In genomic region chr7:51297986-51298385, GRCh38 we compare ENCODE assay signal across 23 cellular contexts. TPM values are rescaled to one million over a fixed set of nuclear protein-coding genes. Genes with fewer than 3 reads are reported as not detected.
"Had no signal": no experiment of that assay in that cellular context is flagged by ENCODE, and none has a peak within 500 bp of the region (broad histone marks: within the 10 kb centered on the region; RNA-seq: fewer than 3 reads in every experiment).

No MANE protein-coding gene starts in this region.

- ATAC-seq: heart right ventricle; left ventricle myocardium superior; lower lobe of right lung; natural killer cell; pancreas; right lobe of liver; stimulated activated naive B cell treated with anti-CD40 and anti-IgM and Interleukin-4, amounts not matched to agents 10 μg/mL and 1 μg/mL and 100 μg/mL, for 72 hours had no signal

- H3K9me3 ChIP-seq: esophagus squamous epithelium, heart right ventricle, lower lobe of right lung, pancreas, right lobe of liver, thoracic aorta, tibial nerve, upper lobe of left lung, uterus had no signal

- H3K4me1 Mint-ChIP-seq: natural killer cell; stimulated activated naive B cell treated with anti-CD40 and anti-IgM and Interleukin-4, amounts not matched to agents 10 μg/mL and 1 μg/mL and 100 μg/mL, for 72 hours had no signal

- H3K27me3 Mint-ChIP-seq: dendritic cell treated with granulocyte-macrophage colony-stimulating factor and Interleukin-4, amounts not matched to agents 40 ng/mL and 50 ng/mL, for 4 days; stimulated activated naive CD8-positive, alpha-beta T cell treated with anti-CD3 and anti-CD28 coated beads, Interleukin-15, Interleukin-2, amounts not matched to agents 100 ng/mL and 50 ng/mL, for 24 hours had no signal

- H3K36me3 Mint-ChIP-seq: natural killer cell; stimulated activated naive B cell treated with anti-CD40 and anti-IgM and Interleukin-4, amounts not matched to agents 10 μg/mL and 1 μg/mL and 100 μg/mL, for 72 hours had no signal

- H3K36me3 ChIP-seq: esophagus squamous epithelium, heart right ventricle, lower lobe of right lung, pancreas, right lobe of liver, thoracic aorta, tibial nerve, upper lobe of left lung, uterus had no signal

- H3K27ac Mint-ChIP-seq: dendritic cell treated with granulocyte-macrophage colony-stimulating factor and Interleukin-4, amounts not matched to agents 40 ng/mL and 50 ng/mL, for 4 days; natural killer cell; stimulated activated naive B cell treated with anti-CD40 and anti-IgM and Interleukin-4, amounts not matched to agents 10 μg/mL and 1 μg/mL and 100 μg/mL, for 72 hours; stimulated activated naive CD8-positive, alpha-beta T cell treated with anti-CD3 and anti-CD28 coated beads, Interleukin-15, Interleukin-2, amounts not matched to agents 100 ng/mL and 50 ng/mL, for 24 hours had no signal

- H3K4me3 Mint-ChIP-seq: dendritic cell treated with granulocyte-macrophage colony-stimulating factor and Interleukin-4, amounts not matched to agents 40 ng/mL and 50 ng/mL, for 4 days; natural killer cell; stimulated activated naive B cell treated with anti-CD40 and anti-IgM and Interleukin-4, amounts not matched to agents 10 μg/mL and 1 μg/mL and 100 μg/mL, for 72 hours; stimulated activated naive CD8-positive, alpha-beta T cell treated with anti-CD3 and anti-CD28 coated beads, Interleukin-15, Interleukin-2, amounts not matched to agents 100 ng/mL and 50 ng/mL, for 24 hours had no signal

- DNase-seq: cerebellar nuclear complex; effector memory CD4-positive, alpha-beta T cell; esophagus squamous epithelium; foreskin melanocyte; glutamatergic neuron; heart right ventricle; hippocampal formation; left ventricle myocardium superior; lower lobe of right lung; natural killer cell; occipital lobe; pancreas; right lobe of liver; small intestine; stimulated activated CD4-positive, alpha-beta T cell treated with anti-CD3 and anti-CD28 coated beads, Interleukin-15, amount 100 ng/mL, for 24 hours; stimulated activated CD4-positive, alpha-beta T cell treated with anti-CD3 and anti-CD28 coated beads, Interleukin-2, amount 100 ng/mL, for 48 hours; stimulated activated naive B cell treated with anti-CD40 and anti-IgM and Interleukin-4, amounts not matched to agents 10 μg/mL and 1 μg/mL and 100 μg/mL, for 72 hours; upper lobe of left lung; uterus had no signal

- H3K27me3 ChIP-seq: esophagus squamous epithelium, heart right ventricle, pancreas, right lobe of liver, tibial nerve, upper lobe of left lung, uterus had no signal

- H3K4me3 ChIP-seq: esophagus squamous epithelium, heart right ventricle, lower lobe of right lung, pancreas, right lobe of liver, thoracic aorta, tibial nerve, upper lobe of left lung, uterus had no signal

- H3K4me1 ChIP-seq: lower lobe of right lung, right lobe of liver, tibial nerve, upper lobe of left lung, uterus had no signal

- H3K9me3 Mint-ChIP-seq: dendritic cell treated with granulocyte-macrophage colony-stimulating factor and Interleukin-4, amounts not matched to agents 40 ng/mL and 50 ng/mL, for 4 days; natural killer cell; stimulated activated naive B cell treated with anti-CD40 and anti-IgM and Interleukin-4, amounts not matched to agents 10 μg/mL and 1 μg/mL and 100 μg/mL, for 72 hours; stimulated activated naive CD8-positive, alpha-beta T cell treated with anti-CD3 and anti-CD28 coated beads, Interleukin-15, Interleukin-2, amounts not matched to agents 100 ng/mL and 50 ng/mL, for 24 hours had no signal

- H3K27ac ChIP-seq: esophagus squamous epithelium, heart right ventricle, lower lobe of right lung, pancreas, right lobe of liver, thoracic aorta, tibial nerve, upper lobe of left lung, uterus had no signal

RNA-seq across cellular contexts. Expression of gene COBL, which starts 18.6 kb away (rescaled TPM):
- total RNA-seq: natural killer cell had no signal
